ENCODE assay signal across 8 cellular contexts in the genomic region with DNA sequence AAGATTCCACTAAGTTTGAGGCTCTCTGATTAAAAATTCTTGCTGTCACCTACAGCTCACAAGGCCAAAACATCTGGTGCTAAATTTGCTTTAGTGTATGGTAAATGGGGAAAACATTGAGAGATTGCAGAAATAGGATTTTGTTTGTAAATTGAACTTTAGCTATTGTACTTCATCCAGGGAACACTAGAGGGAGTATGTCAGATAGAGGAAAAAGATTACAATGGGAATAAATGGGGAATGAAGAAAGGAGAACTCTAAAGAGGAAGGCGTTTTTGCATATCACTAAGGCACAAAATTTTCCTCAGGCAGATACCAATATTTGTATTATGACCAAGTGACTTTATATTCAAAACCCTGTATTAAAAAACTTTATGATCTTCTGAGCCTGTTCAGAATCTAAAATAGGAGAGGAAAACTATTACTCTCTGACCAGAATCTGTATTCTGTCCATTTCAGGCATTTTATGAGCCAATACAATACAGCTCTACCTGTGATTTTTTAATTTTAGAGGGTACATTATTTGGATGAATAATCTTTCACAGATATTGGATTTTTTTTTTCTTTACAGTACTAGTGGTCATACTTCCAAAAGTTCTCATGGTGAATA. TPM values are rescaled to one million over a fixed set of nuclear protein-coding genes. Genes with fewer than 3 reads are reported as not detected.
DNase-seq lines count a peak whose midpoint lies in the region; ATAC-seq and TF ChIP-seq lines count a peak whose summit lies in the region.

No MANE protein-coding gene starts in this region.

- 0 to 2% methylated on average over 1 of the region's 1 CpG for WGBS in transverse colon (ENCODE audit: low coverage in 1 of 2), 2 donors

- no peaks in the 10 kb centered on the region for H3K9me3 ChIP-seq in Loucy (ENCODE audit: insufficient read depth, low read depth, low read length)
- H3K9me3 ChIP-seq in WERI-Rb-1 (ENCODE audit: severe bottlenecking), result no peaks in the 10 kb centered on the region
- H3K9me3 ChIP-seq in transverse colon, result no peaks in the 10 kb centered on the region
- no peaks in the 10 kb centered on the region for H3K9me3 ChIP-seq in effector memory CD4-positive, alpha-beta T cell (ENCODE audit: control insufficient read depth, low read length)

- H3K79me2 ChIP-seq in Loucy (ENCODE audit: insufficient read depth, low read length), result no peaks in the 10 kb centered on the region

- TF ChIP-seq CTCF in Loucy (conservative IDR thresholded peaks at IDR 0.05; ENCODE audit: low read length) (peak; percentile 90), WERI-Rb-1 (IDR thresholded peaks at IDR 0.05; ENCODE audit: low read depth, low read length) (0 out of 2 replicates have a peak, but pooled peaks have one; percentile 21), transverse colon (IDR thresholded peaks at IDR 0.05) (peak; percentile 71 to 86 (median 82))

- H3K4me2 ChIP-seq in Loucy (ENCODE audit: low read depth, low read length, poor library complexity, severe bottlenecking), result no peak overlapping the region

- DNase-seq in EL (peak; percentile 41), WERI-Rb-1 (no peak), iPS-NIHi11 (ENCODE audit: low spot score) (peak; percentile 51), transverse colon (no peak)
- DNase-seq in effector memory CD4-positive, alpha-beta T cell, result no peak

- H3K27ac ChIP-seq in WERI-Rb-1 (no peak overlapping the region), transverse colon (no peak overlapping the region)
- no peak overlapping the region for H3K27ac ChIP-seq in effector memory CD4-positive, alpha-beta T cell (ENCODE audit: insufficient read depth, low read length, poor library complexity, severe bottlenecking)

- no peak for TF ChIP-seq POLR2A in transverse colon (IDR thresholded peaks at IDR 0.05)

- H2AFZ ChIP-seq in Loucy (ENCODE audit: low read length), result no peak overlapping the region

- in situ Hi-C loops in transverse colon (cut with MboI; ENCODE audit: low pct_ligation_motif_present in 1 of 4, low pct_unique_long_range_greater_than_20kb in 1 of 4, low sequenced_read_pairs in 3 of 4), result loop anchor here in 2 of 4 donors (25.0 kb wide), 1 partner anchor 735 kb away; no protein-coding TSS in a partner anchor

- H3K36me3 ChIP-seq in Loucy (ENCODE audit: insufficient read depth, low read length), result no peaks in the 10 kb centered on the region
- no peaks in the 10 kb centered on the region for H3K36me3 ChIP-seq in WERI-Rb-1
- no peaks in the 10 kb centered on the region for H3K36me3 ChIP-seq in transverse colon
- no peaks in the 10 kb centered on the region for H3K36me3 ChIP-seq in effector memory CD4-positive, alpha-beta T cell (ENCODE audit: control insufficient read depth, insufficient read depth, low read length)

- no peak overlapping the region for H3K9ac ChIP-seq in Loucy (ENCODE audit: low read depth, low read length, poor library complexity, severe bottlenecking)

- ATAC-seq in HG03571 (IDR thresholded peaks at IDR 0.05; ENCODE audit: unreplicated experiment) (no peak), HG03439 (IDR thresholded peaks at IDR 0.05; ENCODE audit: unreplicated experiment) (no peak)

- no peak for TF ChIP-seq EP300 in transverse colon (IDR thresholded peaks at IDR 0.05; ENCODE audit: low read depth)

- no peaks in the 10 kb centered on the region for H4K20me1 ChIP-seq in Loucy (ENCODE audit: insufficient read depth, low read length, poor library complexity, severe bottlenecking)

- H3K4me1 ChIP-seq in Loucy (ENCODE audit: insufficient read depth, low read length, poor library complexity, severe bottlenecking) (no peaks in the 10 kb centered on the region), transverse colon (peaks cover 0 to 20% (median 1%) of the 10 kb centered on the region in 4 donors)
- no peaks in the 10 kb centered on the region for H3K4me1 ChIP-seq in effector memory CD4-positive, alpha-beta T cell (ENCODE audit: control insufficient read depth, insufficient read depth, low read length, poor library complexity, severe bottlenecking)

- intact Hi-C loops in transverse colon (cut with DNase I; ENCODE audit: low total_unique reads), result loop anchor here (10.0 kb wide), 1 partner anchor 732 kb away; no protein-coding TSS in a partner anchor

- H3K9me2 ChIP-seq in Loucy (replicated peaks; ENCODE audit: low read depth, low read length), result no peaks in the 10 kb centered on the region

- H3K27me3 ChIP-seq in Loucy (ENCODE audit: insufficient read depth, low read length, poor library complexity, severe bottlenecking) (no peaks in the 10 kb centered on the region), WERI-Rb-1 (ENCODE audit: insufficient read depth, low read depth, severe bottlenecking) (no peaks in the 10 kb centered on the region), transverse colon (no peaks in the 10 kb centered on the region)
- H3K27me3 ChIP-seq in effector memory CD4-positive, alpha-beta T cell (replicated peaks; ENCODE audit: control insufficient read depth, insufficient read depth, low read length, poor library complexity, severe bottlenecking), result no peaks in the 10 kb centered on the region

- no peaks in the 10 kb centered on the region for H3F3A ChIP-seq in Loucy (ENCODE audit: low read depth)

- no peak overlapping the region for H3K4me3 ChIP-seq in Loucy (ENCODE audit: low read length, poor library complexity, severe bottlenecking)
- no peak overlapping the region for H3K4me3 ChIP-seq in WERI-Rb-1 (ENCODE audit: low read depth, low read length)
- H3K4me3 ChIP-seq in transverse colon, result no peak overlapping the region
- no peak overlapping the region for H3K4me3 ChIP-seq in effector memory CD4-positive, alpha-beta T cell (ENCODE audit: insufficient read depth, low read depth, low read length, poor library complexity, severe bottlenecking)

RNA-seq across cellular contexts. Expression of a gene that starts 52.3 kb away (rescaled TPM):
- 10 to 100 TPM in 3 of 4 donors, 1 to 10 TPM in 1; 7.6 to 28.8 (median 20.2) TPM for total RNA-seq in transverse colon

Comparison
In these comparisons a context has a peak if more than half of its experiments do, and no peak if none do; other contexts are left out.
1. DNase-seq: peak in EL (single experiment) and iPS-NIHi11 (single experiment); none in WERI-Rb-1 (single experiment), transverse colon (single experiment) and effector memory CD4-positive, alpha-beta T cell (0 of 3).
2. CTCF ChIP-seq: peak in every context shown above with its lines; median percentile 90 in Loucy; 82 in transverse colon; 21 in WERI-Rb-1.